In genomic region chr3:15647629-15648167, GRCh38 we compare ENCODE assay signal across 8 cellular contexts. TPM values are rescaled to one million over a fixed set of nuclear protein-coding genes. Genes with fewer than 3 reads are reported as not detected.
DNase-seq lines count a peak whose midpoint lies in the region; ATAC-seq and TF ChIP-seq lines count a peak whose summit lies in the region.

No MANE protein-coding gene starts in this region.

- ATAC-seq in GM18511 (IDR thresholded peaks at IDR 0.05; ENCODE audit: unreplicated experiment) (peak; percentile 97), HG02840 (IDR thresholded peaks at IDR 0.05; ENCODE audit: low FRiP score, unreplicated experiment) (peak; percentile 82), left cardiac atrium (peak; percentile 43 to 48), WTC11 (no peak)
- peak; percentile 95 for ATAC-seq in stimulated activated memory B cell treated with anti-CD40 and anti-IgM and Interleukin-4, amounts not matched to agents 10 μg/mL and 1 μg/mL and 100 μg/mL, for 72 hours

- no peaks in the 10 kb centered on the region for H3K9me3 Mint-ChIP-seq in stimulated activated memory B cell treated with anti-CD40 and anti-IgM and Interleukin-4, amounts not matched to agents 10 μg/mL and 1 μg/mL and 100 μg/mL, for 72 hours
- peaks cover 15% of the 10 kb centered on the region for H3K9me3 Mint-ChIP-seq in WTC11

- peaks cover 11% of the 10 kb centered on the region for H3K36me3 Mint-ChIP-seq in stimulated activated memory B cell treated with anti-CD40 and anti-IgM and Interleukin-4, amounts not matched to agents 10 μg/mL and 1 μg/mL and 100 μg/mL, for 72 hours
- peaks cover 37% of the 10 kb centered on the region for H3K36me3 Mint-ChIP-seq in WTC11

- peaks cover 40% of the 10 kb centered on the region for H3K4me1 Mint-ChIP-seq in stimulated activated memory B cell treated with anti-CD40 and anti-IgM and Interleukin-4, amounts not matched to agents 10 μg/mL and 1 μg/mL and 100 μg/mL, for 72 hours
- H3K4me1 Mint-ChIP-seq in WTC11 = peaks cover 29% of the 10 kb centered on the region

- CTCF ChIA-PET in WTC11 (lab: Charles Lee) = no interaction called here

- H3K27ac Mint-ChIP-seq in stimulated activated memory B cell treated with anti-CD40 and anti-IgM and Interleukin-4, amounts not matched to agents 10 μg/mL and 1 μg/mL and 100 μg/mL, for 72 hours = peak overlapping the region; percentile 87
- no peak overlapping the region for H3K27ac Mint-ChIP-seq in WTC11

- peak; percentile 66 for DNase-seq in OCI-M1 (lab: John Stamatoyannopoulos, UW)
- DNase-seq in activated T-helper 9 cell treated with anti-CD3 and anti-CD28 coated beads, Interleukin-2, amount 50 U/mL, for 16 hours (ENCODE audit: low read depth) = peak; percentile 9
- no peak for DNase-seq in left cardiac atrium
- DNase-seq in SK-N-DZ (ENCODE audit: low spot score) = no peak
- DNase-seq in WTC11 (ENCODE audit: low spot score) = no peak

- peak overlapping the region; percentile 38 for H3K4me3 Mint-ChIP-seq in stimulated activated memory B cell treated with anti-CD40 and anti-IgM and Interleukin-4, amounts not matched to agents 10 μg/mL and 1 μg/mL and 100 μg/mL, for 72 hours
- H3K4me3 Mint-ChIP-seq in WTC11 = no peak overlapping the region

- peaks cover 14% of the 10 kb centered on the region for H3K27me3 Mint-ChIP-seq in stimulated activated memory B cell treated with anti-CD40 and anti-IgM and Interleukin-4, amounts not matched to agents 10 μg/mL and 1 μg/mL and 100 μg/mL, for 72 hours
- H3K27me3 Mint-ChIP-seq in WTC11 (ENCODE audit: low read depth) = no peaks in the 10 kb centered on the region; the same call in 1 of the 2 replicates

- POLR2A ChIA-PET in WTC11 (lab: Charles Lee) = no interaction called here

- no peak for TF ChIP-seq CTCF in WTC11 (IDR thresholded peaks at IDR 0.05)

- intact Hi-C loops in left cardiac atrium (cut with DNase I) = no loop called here

TF ChIP-seq in WTC11, 78 proteins besides CTCF, POLR2A, EP300 and RAD21:
- TF ChIP-seq, protein P1, sequence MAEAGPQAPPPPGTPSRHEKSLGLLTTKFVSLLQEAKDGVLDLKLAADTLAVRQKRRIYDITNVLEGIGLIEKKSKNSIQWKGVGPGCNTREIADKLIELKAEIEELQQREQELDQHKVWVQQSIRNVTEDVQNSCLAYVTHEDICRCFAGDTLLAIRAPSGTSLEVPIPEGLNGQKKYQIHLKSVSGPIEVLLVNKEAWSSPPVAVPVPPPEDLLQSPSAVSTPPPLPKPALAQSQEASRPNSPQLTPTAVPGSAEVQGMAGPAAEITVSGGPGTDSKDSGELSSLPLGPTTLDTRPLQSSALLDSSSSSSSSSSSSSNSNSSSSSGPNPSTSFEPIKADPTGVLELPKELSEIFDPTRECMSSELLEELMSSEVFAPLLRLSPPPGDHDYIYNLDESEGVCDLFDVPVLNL (CRISPR knock-in tag; IDR thresholded peaks at IDR 0.05; ENCODE audit: borderline replicate concordance, low read depth) = no peak

RNA-seq across cellular contexts. Expression of gene BTD, which starts 46.2 kb away (rescaled TPM):
- 10 to 100 TPM; 11.4 to 16.0 TPM for total RNA-seq in left cardiac atrium
- 8.8 and 12.4 TPM in 2 replicates for polyA plus RNA-seq in SK-N-DZ (2014; cell fraction: cytosol; rRNA removed)
- polyA plus RNA-seq in SK-N-DZ (2014; cell fraction: nucleus; rRNA removed) = 7.5 and 16.8 TPM in 2 replicates
- 18.5 to 23.7 TPM (median 21.0 TPM) in 3 replicates for total RNA-seq in WTC11 (2021)

RNA-seq across cellular contexts. Expression of gene HACL1, which starts 46.3 kb away (rescaled TPM):
- total RNA-seq in left cardiac atrium (10 to 100 TPM; 11.0 to 13.2 TPM), WTC11 (2021) (40.0 to 44.9 TPM (median 42.4 TPM) in 3 replicates)
- 54.7 and 56.8 TPM in 2 replicates for polyA plus RNA-seq in SK-N-DZ (2014; cell fraction: cytosol; rRNA removed)
- 34.1 and 50.7 TPM in 2 replicates for polyA plus RNA-seq in SK-N-DZ (2014; cell fraction: nucleus; rRNA removed)

Comparison
In these comparisons a context has a peak if more than half of its experiments do, and no peak if none do; other contexts are left out.
1. DNase-seq: peak in OCI-M1 (single experiment) and activated T-helper 9 cell treated with anti-CD3 and anti-CD28 coated beads, Interleukin-2, amount 50 U/mL, for 16 hours (single experiment); none in left cardiac atrium (single experiment), SK-N-DZ (single experiment) and WTC11 (single experiment).